23 cellular contexts compared by ENCODE assay signal in the genomic region with DNA sequence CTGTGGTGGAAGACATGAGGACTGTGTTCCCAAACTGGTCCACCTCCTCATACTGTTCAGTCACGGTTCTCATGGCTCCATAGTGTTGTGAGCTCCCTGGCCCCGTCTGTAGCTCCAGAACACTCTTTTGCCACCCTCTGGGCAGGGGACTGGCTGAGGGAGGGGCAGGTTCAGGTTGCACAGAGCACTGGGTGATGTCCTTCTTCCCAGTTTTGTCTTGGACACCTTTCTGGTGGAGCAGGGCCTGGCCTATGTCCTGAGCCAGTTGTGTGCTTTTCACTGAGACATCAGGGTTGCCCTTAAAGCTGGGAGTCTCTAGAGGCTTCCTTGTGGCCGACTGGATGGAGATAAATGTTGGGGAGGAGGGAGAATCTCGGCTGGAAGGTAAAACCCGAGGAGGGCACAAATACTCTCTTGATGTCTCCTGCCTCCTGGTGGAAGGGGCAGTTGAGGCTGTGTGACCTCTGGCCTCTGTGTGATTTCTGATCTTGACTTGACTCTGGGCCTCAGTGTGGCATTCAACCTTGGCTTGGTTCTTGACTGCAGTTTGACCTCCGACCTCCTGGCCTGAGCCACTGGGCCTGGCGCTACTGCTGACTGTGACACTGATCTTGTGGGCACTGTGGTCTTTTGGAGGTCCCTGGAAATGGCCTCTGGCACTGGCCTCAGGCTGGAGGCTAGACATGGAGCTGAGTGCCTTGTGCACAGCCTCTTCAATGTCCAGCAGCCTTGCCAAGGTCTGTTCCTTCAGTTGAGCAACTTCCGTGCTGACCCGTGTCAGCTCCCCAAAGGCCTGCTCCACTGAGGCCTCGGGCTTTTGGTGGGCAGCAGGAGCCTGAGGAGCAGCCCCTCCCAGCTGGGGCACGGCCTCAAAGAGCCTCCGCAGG. TPM values are rescaled to one million over a fixed set of nuclear protein-coding genes. Genes with fewer than 3 reads are reported as not detected.
DNase-seq lines count a peak whose midpoint lies in the region; ATAC-seq and TF ChIP-seq lines count a peak whose summit lies in the region.
"Had no signal": no experiment of that assay in that cellular context is flagged by ENCODE, and none has a peak within 500 bp of the region (broad histone marks: within the 10 kb centered on the region; RNA-seq: fewer than 3 reads in every experiment).

No MANE protein-coding gene starts in this region.

- H3K27me3 ChIP-seq in BLaER1 (no peaks in the 10 kb centered on the region), dorsolateral prefrontal cortex (no peaks in the 10 kb centered on the region), muscle layer of duodenum (ENCODE audit: low read depth, low read length) (no peaks in the 10 kb centered on the region), aorta (ENCODE audit: control insufficient read depth in 1 of 2, insufficient read depth in 2 of 2, low read length in 1 of 2) (no peaks in the 10 kb centered on the region)
- H3K27me3 ChIP-seq: MG63, vagina had no signal

- intact Hi-C loops in dorsolateral prefrontal cortex (cut with DNase I) (loop anchor here (5.0 to 10.0 kb wide), 2 partner anchors 77 to 80 kb away; a partner anchor contains a TSS), aorta (cut with DNase I) (loop anchor here (5.0 to 10.0 kb wide), 3 partner anchors 50 to 200 kb away; a partner anchor contains a TSS)

- no peaks in the 10 kb centered on the region for H4K20me1 ChIP-seq in BLaER1

- WGBS in aorta, 2 donors: 90 to 92% methylated on average over 12 of the region's 12 CpGs

- POLR2A ChIA-PET in HEK293 (lab: Yijun Ruan, JAX): no interaction called here

- H3K9ac ChIP-seq in BLaER1: no peak overlapping the region

- peak overlapping the region; percentile 49 for H3K4me2 ChIP-seq in BLaER1

- TF ChIP-seq CTCF in HEK293 (tag by site-specific recombination; IDR thresholded peaks at IDR 0.05) (no peak), dorsolateral prefrontal cortex (IDR thresholded peaks at IDR 0.05 in 54 of 56, conservative IDR thresholded peaks at IDR 0.05 in 2 of 56; ENCODE audit: low read depth in 1 of 56, partially characterized antibody in 56 of 56) (no peak)

- CTCF ChIA-PET in HEK293 (lab: Yijun Ruan, JAX): interaction anchor here (0.8 to 16.2 kb wide), 4 partner anchors 34 to 119 kb away, joined by 3 to 311 read pairs (median 4); no protein-coding TSS in a partner anchor

- no peak overlapping the region for H3K4me3 ChIP-seq in BLaER1
- H3K4me3 ChIP-seq in HEK293 (ENCODE audit: low read depth, low read length): no peak overlapping the region
- no peak overlapping the region for H3K4me3 ChIP-seq in dorsolateral prefrontal cortex
- no peak overlapping the region for H3K4me3 ChIP-seq in muscle layer of duodenum (ENCODE audit: low read depth in 1 of 2, low read length in 2 of 2)
- H3K4me3 ChIP-seq in aorta (ENCODE audit: low read length in 2 of 2): no peak overlapping the region
- H3K4me3 ChIP-seq: MG63, vagina had no signal

- no peaks in the 10 kb centered on the region for H3K9me3 ChIP-seq in BLaER1
- H3K9me3 ChIP-seq in HEK293 (ENCODE audit: control insufficient read depth, insufficient read depth, low read depth, low read length): no peaks in the 10 kb centered on the region
- H3K9me3 ChIP-seq in muscle layer of duodenum (ENCODE audit: control insufficient read depth in 1 of 2, low read length in 2 of 2): no peaks in the 10 kb centered on the region
- H3K9me3 ChIP-seq in aorta (ENCODE audit: control insufficient read depth, low read length): no peaks in the 10 kb centered on the region
- H3K9me3 ChIP-seq: MG63, vagina had no signal

- ATAC-seq in HG02970 (IDR thresholded peaks at IDR 0.05; ENCODE audit: low FRiP score, unreplicated experiment): no peak
- ATAC-seq in aorta (ENCODE audit: low FRiP score): no peak
- ATAC-seq: CD8-positive, alpha-beta T cell; PC-3 had no signal

- DNase-seq in dorsolateral prefrontal cortex: no peak
- no peak for DNase-seq in hypothalamus (lab: John Stamatoyannopoulos, UW)
- DNase-seq in KG1 (lab: John Stamatoyannopoulos, UW): no peak
- DNase-seq in aorta: no peak
- DNase-seq: activated CD4-positive, alpha-beta T cell treated with anti-CD3 and anti-CD28 coated beads for 1 hour; activated gamma-delta T cell treated with Interleukin-2 at 50 U/mL for 16 hours; amniotic stem cell; CD8-positive, alpha-beta T cell; cerebellar nuclear complex; IMR-90; MG63; NCI-H146; NCI-H748 treated with DMSO at 0.1 percent for 48 hours; PC-3; stimulated activated CD4-positive, alpha-beta T cell treated with anti-CD3 and anti-CD28 coated beads, Interleukin-2, amount 100 ng/mL, for 24 hours; T1000 had no signal

- H3K4me1 ChIP-seq in BLaER1: peaks cover 57% of the 10 kb centered on the region
- no peaks in the 10 kb centered on the region for H3K4me1 ChIP-seq in HEK293 (ENCODE audit: control insufficient read depth, insufficient read depth, low read length)
- H3K4me1 ChIP-seq in muscle layer of duodenum (ENCODE audit: control insufficient read depth in 1 of 2, insufficient read depth in 2 of 2, low read length in 2 of 2): peaks cover 8 to 14% of the 10 kb centered on the region in 2 donors
- H3K4me1 ChIP-seq in aorta (ENCODE audit: control insufficient read depth in 1 of 2, insufficient read depth in 2 of 2, low read length in 2 of 2): no peaks in the 10 kb centered on the region

- H3K27ac ChIP-seq in BLaER1: peak overlapping the region; percentile 19; the same call in 1 of the 2 replicates
- H3K27ac ChIP-seq in HEK293 (ENCODE audit: extremely low read depth, low read depth, low read length): no peak overlapping the region
- peak overlapping the region in 46 of 59 donors; percentile 24 to 97 (median 70) for H3K27ac ChIP-seq in dorsolateral prefrontal cortex
- peak overlapping the region; percentile 45 for H3K27ac ChIP-seq in muscle layer of duodenum (ENCODE audit: low read length)
- H3K27ac ChIP-seq in aorta (ENCODE audit: low read depth in 1 of 2, low read length in 2 of 2): no peak overlapping the region
- H3K27ac ChIP-seq: HL-60, vagina had no signal

- no peaks in the 10 kb centered on the region for H3K36me3 ChIP-seq in BLaER1
- H3K36me3 ChIP-seq in HEK293 (ENCODE audit: control insufficient read depth in 2 of 2, insufficient read depth in 1 of 2, low read length in 2 of 2): no peaks in the 10 kb centered on the region
- H3K36me3 ChIP-seq in muscle layer of duodenum (ENCODE audit: control insufficient read depth in 1 of 2, insufficient read depth in 2 of 2, low read length in 2 of 2): no peaks in the 10 kb centered on the region
- H3K36me3 ChIP-seq in aorta (ENCODE audit: control insufficient read depth in 1 of 2, insufficient read depth in 2 of 2, low read length in 1 of 2): no peaks in the 10 kb centered on the region
- H3K36me3 ChIP-seq: MG63, vagina had no signal

TF ChIP-seq in HEK293, 187 proteins besides CTCF, POLR2A, EP300 and RAD21:
- peak; percentile 43; the same call in 1 of the 2 replicates for TF ChIP-seq ZNF600 (tag by site-specific recombination; IDR thresholded peaks at IDR 0.05)
- TF ChIP-seq, protein P1, sequence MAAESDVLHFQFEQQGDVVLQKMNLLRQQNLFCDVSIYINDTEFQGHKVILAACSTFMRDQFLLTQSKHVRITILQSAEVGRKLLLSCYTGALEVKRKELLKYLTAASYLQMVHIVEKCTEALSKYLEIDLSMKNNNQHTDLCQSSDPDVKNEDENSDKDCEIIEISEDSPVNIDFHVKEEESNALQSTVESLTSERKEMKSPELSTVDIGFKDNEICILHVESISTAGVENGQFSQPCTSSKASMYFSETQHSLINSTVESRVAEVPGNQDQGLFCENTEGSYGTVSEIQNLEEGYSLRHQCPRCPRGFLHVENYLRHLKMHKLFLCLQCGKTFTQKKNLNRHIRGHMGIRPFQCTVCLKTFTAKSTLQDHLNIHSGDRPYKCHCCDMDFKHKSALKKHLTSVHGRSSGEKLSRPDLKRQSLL (tag by site-specific recombination; IDR thresholded peaks at IDR 0.05): no peak

RNA-seq across cellular contexts. Expression of a gene that starts 8.1 kb away (rescaled TPM):
- total RNA-seq in dorsolateral prefrontal cortex (under 1 TPM in 41 of 120 experiments, not detected in 79; 0.06 to 0.38 (median 0.17) TPM), aorta (under 1 TPM in 1 of 2 donors, not detected in 1; 0.19 TPM)
- under 1 TPM; 0.13 to 0.75 TPM for polyA plus RNA-seq in aorta
- total RNA-seq: CD8-positive, alpha-beta T cell; osteocyte; PC-3; vagina had no signal

RNA-seq across cellular contexts. Expression of a gene that starts 30.9 kb away (rescaled TPM):
- total RNA-seq in dorsolateral prefrontal cortex (10 to 100 TPM; 10.1 to 52.4 (median 18.1) TPM), aorta (100 to 1,000 TPM in 1 of 2 donors, 10 to 100 TPM in 1; 41.9 to 117 TPM)
- 10 to 100 TPM; 15.8 to 27.3 TPM for polyA plus RNA-seq in aorta

Comparison
In these comparisons a context has a peak if more than half of its experiments do, and no peak if none do; other contexts are left out.
1. H3K27ac ChIP-seq: peak in BLaER1 (single experiment), dorsolateral prefrontal cortex (46 of 59) and muscle layer of duodenum (single experiment); none in HEK293 (single experiment) and aorta (0 of 2).